In the genomic region with DNA sequence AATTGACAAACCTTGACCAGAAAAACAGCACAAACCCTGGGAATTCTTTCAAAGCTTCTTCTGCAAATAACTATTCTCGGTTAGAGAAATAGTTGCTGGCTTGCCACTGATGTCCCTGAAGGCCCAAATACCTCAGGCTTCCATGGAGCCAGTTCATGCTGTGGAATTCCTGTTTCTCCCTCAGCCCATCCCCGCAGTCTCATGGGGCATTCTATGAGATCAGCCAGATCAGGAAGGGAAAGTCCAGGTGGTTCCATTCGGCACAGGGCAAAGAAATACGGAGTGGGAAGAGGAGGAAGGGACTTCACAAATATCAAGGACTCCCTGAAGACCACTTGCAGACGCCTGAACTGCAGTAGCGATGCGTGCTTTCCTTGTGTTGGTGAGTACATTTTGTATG, we compare ENCODE assay signal across 23 cellular contexts.
DNase-seq lines count a peak whose midpoint lies in the region; ATAC-seq, FAIRE-seq and TF ChIP-seq lines count a peak whose summit lies in the region.
"Had no signal": no experiment of that assay in that cellular context is flagged by ENCODE, and none has a peak within 500 bp of the region (broad histone marks: within the 10 kb centered on the region; RNA-seq: fewer than 3 reads in every experiment).

No MANE protein-coding gene starts in this region.

- FAIRE-seq in HepG2 (lab: Jason Lieb, UNC): no peak
- FAIRE-seq: GM18507 had no signal

- TF ChIP-seq RAD21 in HepG2 (CRISPR knock-in tag; IDR thresholded peaks at IDR 0.05): no peak

- H3K27me3 ChIP-seq in HepG2 (ENCODE audit: control insufficient read depth in 1 of 2, insufficient read depth in 2 of 2, low read length in 2 of 2) (no peaks in the 10 kb centered on the region; a peak in 2 of 5 replicates), right lobe of liver (no peaks in the 10 kb centered on the region), psoas muscle (ENCODE audit: insufficient read depth in 3 of 3, low read length in 2 of 3) (no peaks in the 10 kb centered on the region)

- no peak overlapping the region for H3K4me2 ChIP-seq in HepG2 (ENCODE audit: low read depth, low read length)
- H3K4me2 ChIP-seq: GM23338 had no signal

- no peaks in the 10 kb centered on the region for H3K4me1 Mint-ChIP-seq in effector memory CD8-positive, alpha-beta T cell (ENCODE audit: low read depth in 2 of 2)
- H3K4me1 Mint-ChIP-seq: CD8-positive, alpha-beta memory T cell had no signal

- no peaks in the 10 kb centered on the region for H3K36me3 ChIP-seq in HepG2 (replicated peaks in 1 of 2; ENCODE audit: control insufficient read depth in 1 of 2, insufficient read depth in 2 of 2, low read length in 2 of 2)
- no peaks in the 10 kb centered on the region for H3K36me3 ChIP-seq in right lobe of liver
- peaks cover 0 to 19% of the 10 kb centered on the region in 2 donors for H3K36me3 ChIP-seq in psoas muscle (ENCODE audit: insufficient read depth in 1 of 2, low read depth in 1 of 2)
- H3K36me3 ChIP-seq: HAP-1 had no signal

- intact Hi-C loops in HepG2 (cut with micrococcal nuclease; ENCODE audit: unreplicated experiment): no loop called here
- intact Hi-C loops in right lobe of liver (cut with DNase I): no loop called here
- intact Hi-C loops in psoas muscle (cut with DNase I): no loop called here
- intact Hi-C loops in left colon (cut with DNase I, micrococcal nuclease): no loop called here

- no peak for TF ChIP-seq EP300 in HepG2 (IDR thresholded peaks at IDR 0.05; ENCODE audit: low read depth in 2 of 2, low read length in 2 of 2)
- TF ChIP-seq EP300 in HepG2 (CRISPR knock-in tag; IDR thresholded peaks at IDR 0.05; ENCODE audit: borderline replicate concordance): no peak

- TF ChIP-seq POLR2A in HepG2 (IDR thresholded peaks at IDR 0.05; ENCODE audit: insufficient read depth in 1 of 2, low read depth in 2 of 2, low read length in 2 of 2) (no peak), right lobe of liver (IDR thresholded peaks at IDR 0.05) (no peak)

- peaks cover 0 to 6% of the 10 kb centered on the region in 2 donors for H3K27me3 Mint-ChIP-seq in effector memory CD8-positive, alpha-beta T cell
- H3K27me3 Mint-ChIP-seq: CD8-positive, alpha-beta memory T cell had no signal

- TF ChIP-seq CTCF in HepG2 (CRISPR knock-in tag; IDR thresholded peaks at IDR 0.05): no peak
- no peak for TF ChIP-seq CTCF in right lobe of liver (IDR thresholded peaks at IDR 0.05)
- no peak for TF ChIP-seq CTCF in psoas muscle (IDR thresholded peaks at IDR 0.05)

- no peak overlapping the region for H3K27ac Mint-ChIP-seq in effector memory CD8-positive, alpha-beta T cell
- H3K27ac Mint-ChIP-seq: CD8-positive, alpha-beta memory T cell; GM23338 had no signal

- no peak overlapping the region for H3K9ac ChIP-seq in HepG2 (ENCODE audit: insufficient read depth, low read depth, low read length)

- H3K9me3 Mint-ChIP-seq in effector memory CD8-positive, alpha-beta T cell: no peaks in the 10 kb centered on the region
- H3K9me3 Mint-ChIP-seq: CD8-positive, alpha-beta memory T cell; GM23338 had no signal

- WGBS in HepG2 (ENCODE audit: low lambda C conversion rate): 79% methylated on average over 7 of the region's 7 CpGs
- 88% methylated on average over 6 of the region's 7 CpGs for WGBS in right lobe of liver (ENCODE audit: insufficient coverage, low coverage, low lambda C conversion rate, missing lambda C conversion rate)
- 59 to 75% (median 63%) methylated on average over 7 of the region's 7 CpGs for WGBS in psoas muscle, 3 donors

- no peak overlapping the region for H3K4me3 Mint-ChIP-seq in effector memory CD8-positive, alpha-beta T cell
- H3K4me3 Mint-ChIP-seq: CD8-positive, alpha-beta memory T cell; GM23338 had no signal

- BruUV-seq in HepG2 (replicated peaks; lab: Mats Ljungman, UMichigan): no TSS peak

- H2AFZ ChIP-seq in HepG2 (ENCODE audit: low read length): no peak overlapping the region
- H2AFZ ChIP-seq: GM23338 had no signal

- POLR2A ChIA-PET in HepG2 (lab: Yijun Ruan, JAX): no interaction called here

- CTCF ChIA-PET in HepG2 (lab: Yijun Ruan, JAX; ENCODE audit: low intra/inter-chr PET ratio, low total read pairs): no interaction called here

- no peaks in the 10 kb centered on the region for H3K79me2 ChIP-seq in HepG2 (ENCODE audit: insufficient read depth, low read length)

- H3K27ac ChIP-seq in HepG2 (ENCODE audit: extremely low read length, insufficient read depth, low read length) (no peak overlapping the region), right lobe of liver (no peak overlapping the region), psoas muscle (peak overlapping the region; percentile 56)
- H3K27ac ChIP-seq: C4-2B, HL-60 had no signal

- H3K4me1 ChIP-seq in HepG2 (ENCODE audit: insufficient read depth, low read length) (peaks cover 43% of the 10 kb centered on the region), right lobe of liver (peaks cover 0 to 6% (median 0%) of the 10 kb centered on the region in 4 donors), psoas muscle (no peaks in the 10 kb centered on the region)
- H3K4me1 ChIP-seq: HAP-1 had no signal

- H3K36me3 Mint-ChIP-seq in effector memory CD8-positive, alpha-beta T cell (ENCODE audit: insufficient read depth): peaks cover 3% of the 10 kb centered on the region

- ATAC-seq in HepG2: peak; percentile 21; the same call in 1 of the 3 replicates
- no peak for ATAC-seq in right lobe of liver
- no peak for ATAC-seq in psoas muscle
- ATAC-seq in effector memory CD8-positive, alpha-beta T cell (replicated peaks): no peak
- no peak for ATAC-seq in left colon
- ATAC-seq: GM23338 had no signal

- no peaks in the 10 kb centered on the region for H3K9me3 ChIP-seq in HepG2 (ENCODE audit: low read length)
- H3K9me3 ChIP-seq in right lobe of liver: no peaks in the 10 kb centered on the region
- H3K9me3 ChIP-seq in psoas muscle: no peaks in the 10 kb centered on the region
- H3K9me3 ChIP-seq: HAP-1 had no signal

- no peak overlapping the region for H3K4me3 ChIP-seq in HepG2 (replicated peaks in 1 of 3; ENCODE audit: insufficient read depth in 1 of 3, low read depth in 2 of 3, low read length in 3 of 3)
- H3K4me3 ChIP-seq in right lobe of liver: no peak overlapping the region
- H3K4me3 ChIP-seq in psoas muscle: no peak overlapping the region
- H3K4me3 ChIP-seq: GM23338, HAP-1 had no signal

- DNase-seq in HepG2 (ENCODE audit: low spot score) (no peak), right lobe of liver (no peak), fibroblast of peridontal ligament (ENCODE audit: extremely low read depth) (peak; percentile 66), psoas muscle (no peak), NCI-H1436 (lab: John Stamatoyannopoulos, UW) (no peak), left colon (no peak)
- no peak for DNase-seq in effector memory CD8-positive, alpha-beta T cell
- DNase-seq: Calu3; CD8-positive, alpha-beta memory T cell; GDM1; KG1; MV-4-11; NCI-H1105 treated with DMSO at 0.1 percent for 48 hours; NCI-H1694 treated with DMSO at 0.1 percent for 48 hours; NCI-H446 treated with DMSO at 0.1 percent for 48 hours; NCI-H526 treated with DMSO at 0.1 percent for 48 hours; OCI-M1; SHP77 had no signal

- in situ Hi-C loops in HepG2 (cut with HindIII; ENCODE audit: extremely low pct_ligation_motif_present, low pct_unique_long_range_greater_than_20kb): no loop called here

- no peaks in the 10 kb centered on the region for H4K20me1 ChIP-seq in HepG2 (ENCODE audit: insufficient read depth, low read length)

TF ChIP-seq in HepG2, 621 proteins besides CTCF, POLR2A, EP300 and RAD21 (continues in another document):
- TF ChIP-seq TEAD3 (CRISPR knock-in tag; optimal IDR thresholded peaks at IDR 0.05; ENCODE audit: borderline replicate concordance): no peak
- TF ChIP-seq, protein P1, sequence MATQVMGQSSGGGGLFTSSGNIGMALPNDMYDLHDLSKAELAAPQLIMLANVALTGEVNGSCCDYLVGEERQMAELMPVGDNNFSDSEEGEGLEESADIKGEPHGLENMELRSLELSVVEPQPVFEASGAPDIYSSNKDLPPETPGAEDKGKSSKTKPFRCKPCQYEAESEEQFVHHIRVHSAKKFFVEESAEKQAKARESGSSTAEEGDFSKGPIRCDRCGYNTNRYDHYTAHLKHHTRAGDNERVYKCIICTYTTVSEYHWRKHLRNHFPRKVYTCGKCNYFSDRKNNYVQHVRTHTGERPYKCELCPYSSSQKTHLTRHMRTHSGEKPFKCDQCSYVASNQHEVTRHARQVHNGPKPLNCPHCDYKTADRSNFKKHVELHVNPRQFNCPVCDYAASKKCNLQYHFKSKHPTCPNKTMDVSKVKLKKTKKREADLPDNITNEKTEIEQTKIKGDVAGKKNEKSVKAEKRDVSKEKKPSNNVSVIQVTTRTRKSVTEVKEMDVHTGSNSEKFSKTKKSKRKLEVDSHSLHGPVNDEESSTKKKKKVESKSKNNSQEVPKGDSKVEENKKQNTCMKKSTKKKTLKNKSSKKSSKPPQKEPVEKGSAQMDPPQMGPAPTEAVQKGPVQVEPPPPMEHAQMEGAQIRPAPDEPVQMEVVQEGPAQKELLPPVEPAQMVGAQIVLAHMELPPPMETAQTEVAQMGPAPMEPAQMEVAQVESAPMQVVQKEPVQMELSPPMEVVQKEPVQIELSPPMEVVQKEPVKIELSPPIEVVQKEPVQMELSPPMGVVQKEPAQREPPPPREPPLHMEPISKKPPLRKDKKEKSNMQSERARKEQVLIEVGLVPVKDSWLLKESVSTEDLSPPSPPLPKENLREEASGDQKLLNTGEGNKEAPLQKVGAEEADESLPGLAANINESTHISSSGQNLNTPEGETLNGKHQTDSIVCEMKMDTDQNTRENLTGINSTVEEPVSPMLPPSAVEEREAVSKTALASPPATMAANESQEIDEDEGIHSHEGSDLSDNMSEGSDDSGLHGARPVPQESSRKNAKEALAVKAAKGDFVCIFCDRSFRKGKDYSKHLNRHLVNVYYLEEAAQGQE (IDR thresholded peaks at IDR 0.05; ENCODE audit: borderline replicate concordance in 1 of 2, low read depth in 1 of 2, low read length in 2 of 2): no peak
- TF ChIP-seq, protein P2, sequence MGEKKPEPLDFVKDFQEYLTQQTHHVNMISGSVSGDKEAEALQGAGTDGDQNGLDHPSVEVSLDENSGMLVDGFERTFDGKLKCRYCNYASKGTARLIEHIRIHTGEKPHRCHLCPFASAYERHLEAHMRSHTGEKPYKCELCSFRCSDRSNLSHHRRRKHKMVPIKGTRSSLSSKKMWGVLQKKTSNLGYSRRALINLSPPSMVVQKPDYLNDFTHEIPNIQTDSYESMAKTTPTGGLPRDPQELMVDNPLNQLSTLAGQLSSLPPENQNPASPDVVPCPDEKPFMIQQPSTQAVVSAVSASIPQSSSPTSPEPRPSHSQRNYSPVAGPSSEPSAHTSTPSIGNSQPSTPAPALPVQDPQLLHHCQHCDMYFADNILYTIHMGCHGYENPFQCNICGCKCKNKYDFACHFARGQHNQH (CRISPR knock-in tag; IDR thresholded peaks at IDR 0.05): no peak
- no peak for TF ChIP-seq ZNF839 (CRISPR knock-in tag; IDR thresholded peaks at IDR 0.05; ENCODE audit: borderline replicate concordance)
- no peak for TF ChIP-seq RFXANK (CRISPR knock-in tag; IDR thresholded peaks at IDR 0.05)
- no peak for TF ChIP-seq ASH2L (IDR thresholded peaks at IDR 0.05; ENCODE audit: insufficient read length, low read depth, low read length)
- no peak for TF ChIP-seq ZNF24 (IDR thresholded peaks at IDR 0.05)
- TF ChIP-seq GPN1 (CRISPR knock-in tag; IDR thresholded peaks at IDR 0.05; ENCODE audit: borderline replicate concordance): no peak
- TF ChIP-seq GATA4 (IDR thresholded peaks at IDR 0.05; ENCODE audit: borderline replicate concordance, low read depth): no peak
